In the genomic region with DNA sequence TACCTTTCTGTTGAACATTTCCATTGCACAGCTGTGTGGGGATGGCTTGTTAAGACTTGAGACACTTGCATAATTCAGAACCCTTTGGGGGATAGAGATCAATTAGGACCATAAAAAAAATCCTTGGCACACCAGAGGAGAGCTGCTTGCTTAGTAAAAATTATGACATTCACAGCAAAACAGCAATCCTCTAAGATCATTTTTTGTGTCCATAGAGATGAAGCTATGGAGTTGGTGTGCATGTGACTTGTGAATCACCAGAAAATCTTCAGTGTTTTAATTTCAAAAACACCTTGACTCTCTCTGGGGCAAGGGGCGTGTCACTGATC, we compare ENCODE assay signal across 22 cellular contexts. TPM values are rescaled to one million over a fixed set of nuclear protein-coding genes. Genes with fewer than 3 reads are reported as not detected.
DNase-seq lines count a peak whose midpoint lies in the region; ATAC-seq and TF ChIP-seq lines count a peak whose summit lies in the region.
"Had no signal": no experiment of that assay in that cellular context is flagged by ENCODE, and none has a peak within 500 bp of the region (broad histone marks: within the 10 kb centered on the region; RNA-seq: fewer than 3 reads in every experiment).

No MANE protein-coding gene starts in this region.

- TF ChIP-seq POLR2A in upper lobe of left lung (IDR thresholded peaks at IDR 0.05): no peak

- DNase-seq in brain microvascular endothelial cell (no peak), fibroblast of lung (ENCODE audit: low read depth in 2 of 2) (peak in 1 of 2 donors; percentile 53), osteoblast (ENCODE audit: insufficient read length, low spot score, missing footprints) (no peak), upper lobe of left lung (no peak), T-helper 17 cell (no peak)
- no peak for DNase-seq in activated effector memory CD4-positive, alpha-beta T cell treated with anti-CD3 and anti-CD28 coated beads, Interleukin-2, amount 50 U/mL, for 16 hours
- DNase-seq: activated CD4-positive, alpha-beta T cell treated with anti-CD3 and anti-CD28 coated beads for 48 hours; activated naive CD8-positive, alpha-beta T cell treated with anti-CD3 and anti-CD28 coated beads for 36 hours; activated T-cell treated with anti-CD3 and anti-CD28 coated beads for 4 hours; immature natural killer cell; MV-4-11; NCI-H2029 treated with DMSO at 0.1 percent for 48 hours; NCI-H526 treated with DMSO at 0.1 percent for 48 hours; OCI-M1 had no signal

- H2AFZ ChIP-seq in fibroblast of lung (ENCODE audit: low read length) (no peak overlapping the region), osteoblast (ENCODE audit: low read length) (no peak overlapping the region)

- no peaks in the 10 kb centered on the region for H3K4me1 Mint-ChIP-seq in T-helper 17 cell
- H3K4me1 Mint-ChIP-seq: activated naive CD8-positive, alpha-beta T cell treated with anti-CD3 and anti-CD28 coated beads for 36 hours; immature natural killer cell; memory B cell had no signal

- in situ Hi-C loops in brain microvascular endothelial cell (cut with HindIII; ENCODE audit: low pct_ligation_motif_present, low sequenced_read_pairs): no loop called here

- H3K9me3 ChIP-seq in fibroblast of lung (ENCODE audit: control insufficient read depth, insufficient read depth, low read depth, low read length): no peaks in the 10 kb centered on the region
- H3K9me3 ChIP-seq in osteoblast (ENCODE audit: low read depth, low read length): no peaks in the 10 kb centered on the region
- no peaks in the 10 kb centered on the region for H3K9me3 ChIP-seq in upper lobe of left lung
- no peaks in the 10 kb centered on the region for H3K9me3 ChIP-seq in T-helper 17 cell (ENCODE audit: control insufficient read depth, low read length, poor library complexity, severe bottlenecking)
- H3K9me3 ChIP-seq: BLaER1 treated with 17β-estradiol and CSF1 and Interleukin-3, amounts not matched to agents 10 nM and 100 nM; testis had no signal

- peak overlapping the region; percentile 89 for H3K27ac ChIP-seq in brain microvascular endothelial cell
- H3K27ac ChIP-seq in fibroblast of lung (ENCODE audit: insufficient read depth, low read length): peak overlapping the region; percentile 31
- peak overlapping the region; percentile 96 for H3K27ac ChIP-seq in osteoblast (ENCODE audit: low read depth, low read length)
- H3K27ac ChIP-seq in upper lobe of left lung: peak overlapping the region in 3 of 4 donors; percentile 10 to 72 (median 64)
- H3K27ac ChIP-seq: BLaER1 treated with 17β-estradiol and CSF1 and Interleukin-3, amounts not matched to agents 10 nM and 100 nM; SK-N-MC; testis had no signal

- 88 to 89% methylated on average over 1 of the region's 1 CpG for WGBS in upper lobe of left lung, 2 donors

- no peak overlapping the region for H3K9ac ChIP-seq in fibroblast of lung (ENCODE audit: insufficient read depth, low read length)
- H3K9ac ChIP-seq: BLaER1 treated with 17β-estradiol and CSF1 and Interleukin-3, amounts not matched to agents 10 nM and 100 nM had no signal

- peaks cover 10% of the 10 kb centered on the region for H3K27me3 Mint-ChIP-seq in T-helper 17 cell

- no peak for TF ChIP-seq CTCF in brain microvascular endothelial cell (IDR thresholded peaks at IDR 0.05; ENCODE audit: low read depth, low read length, missing control alignments)
- no peak for TF ChIP-seq CTCF in fibroblast of lung (conservative IDR thresholded peaks at IDR 0.05 in 1 of 2, IDR thresholded peaks at IDR 0.05 in 1 of 2; ENCODE audit: low read depth in 1 of 2, low read length in 2 of 2)
- no peak for TF ChIP-seq CTCF in osteoblast (IDR thresholded peaks at IDR 0.05; ENCODE audit: extremely low read depth, low read depth, low read length)
- TF ChIP-seq CTCF in upper lobe of left lung (IDR thresholded peaks at IDR 0.05): no peak

- no peak for TF ChIP-seq EP300 in upper lobe of left lung (IDR thresholded peaks at IDR 0.05)

- H4K20me1 ChIP-seq in fibroblast of lung (ENCODE audit: control insufficient read depth, extremely low read depth, insufficient read depth, low read length) (no peaks in the 10 kb centered on the region), osteoblast (ENCODE audit: insufficient read depth, low read length) (peaks cover 20% of the 10 kb centered on the region)
- H4K20me1 ChIP-seq: BLaER1 treated with 17β-estradiol and CSF1 and Interleukin-3, amounts not matched to agents 10 nM and 100 nM had no signal

- H3K4me2 ChIP-seq in fibroblast of lung (ENCODE audit: extremely low read depth, insufficient read depth, low read length) (peak overlapping the region; percentile 0), osteoblast (ENCODE audit: insufficient read depth, low read length) (peak overlapping the region; percentile 98)

- peaks cover 26% of the 10 kb centered on the region for H3K4me1 ChIP-seq in fibroblast of lung (ENCODE audit: control insufficient read depth, extremely low read depth, insufficient read depth, low read length)
- H3K4me1 ChIP-seq in osteoblast (ENCODE audit: insufficient read depth, low read length): peaks cover 95% of the 10 kb centered on the region
- H3K4me1 ChIP-seq in upper lobe of left lung: peaks cover 0 to 15% (median 8%) of the 10 kb centered on the region in 4 donors
- H3K4me1 ChIP-seq: testis had no signal

- H3K36me3 ChIP-seq in brain microvascular endothelial cell (replicated peaks): peaks cover 15% of the 10 kb centered on the region
- H3K36me3 ChIP-seq in fibroblast of lung (ENCODE audit: control insufficient read depth, insufficient read depth, low read length): no peaks in the 10 kb centered on the region
- H3K36me3 ChIP-seq in osteoblast (ENCODE audit: insufficient read depth, low read length): peaks cover 56% of the 10 kb centered on the region
- H3K36me3 ChIP-seq in upper lobe of left lung: no peaks in the 10 kb centered on the region
- H3K36me3 ChIP-seq: BLaER1 treated with 17β-estradiol and CSF1 and Interleukin-3, amounts not matched to agents 10 nM and 100 nM had no signal

- H3K36me3 Mint-ChIP-seq in T-helper 17 cell (ENCODE audit: low read depth): no peaks in the 10 kb centered on the region
- H3K36me3 Mint-ChIP-seq: activated naive CD8-positive, alpha-beta T cell treated with anti-CD3 and anti-CD28 coated beads for 36 hours; immature natural killer cell; memory B cell had no signal

- no peak overlapping the region for H3K27ac Mint-ChIP-seq in T-helper 17 cell
- H3K27ac Mint-ChIP-seq: activated naive CD8-positive, alpha-beta T cell treated with anti-CD3 and anti-CD28 coated beads for 36 hours; endodermal cell; immature natural killer cell; memory B cell had no signal

- H3K4me3 ChIP-seq in brain microvascular endothelial cell (ENCODE audit: low read depth, low read length) (no peak overlapping the region), fibroblast of lung (replicated peaks in 1 of 4; ENCODE audit: control extremely low read depth in 1 of 4, insufficient read depth in 1 of 4, low read depth in 3 of 4, low read length in 4 of 4) (no peak overlapping the region), osteoblast (ENCODE audit: insufficient read depth, low read length) (no peak overlapping the region), upper lobe of left lung (no peak overlapping the region)
- H3K4me3 ChIP-seq: BLaER1 treated with 17β-estradiol and CSF1 and Interleukin-3, amounts not matched to agents 10 nM and 100 nM; SK-N-MC; testis had no signal

- H3K79me2 ChIP-seq in fibroblast of lung (ENCODE audit: control insufficient read depth, insufficient read depth, low read length) (peaks cover 30% of the 10 kb centered on the region), osteoblast (ENCODE audit: insufficient read depth, low read length) (peaks cover 98% of the 10 kb centered on the region)

- no peak overlapping the region for H3K4me3 Mint-ChIP-seq in T-helper 17 cell
- H3K4me3 Mint-ChIP-seq: activated naive CD8-positive, alpha-beta T cell treated with anti-CD3 and anti-CD28 coated beads for 36 hours; endodermal cell; immature natural killer cell; memory B cell; nephron had no signal

- no peaks in the 10 kb centered on the region for H3K27me3 ChIP-seq in brain microvascular endothelial cell (replicated peaks)
- H3K27me3 ChIP-seq in fibroblast of lung (ENCODE audit: control insufficient read depth, insufficient read depth, low read length): no peaks in the 10 kb centered on the region
- H3K27me3 ChIP-seq in osteoblast (ENCODE audit: insufficient read depth, low read length): no peaks in the 10 kb centered on the region
- no peaks in the 10 kb centered on the region for H3K27me3 ChIP-seq in upper lobe of left lung
- H3K27me3 ChIP-seq: testis had no signal

- ATAC-seq in upper lobe of left lung (ENCODE audit: low FRiP score in 2 of 2) (peak in 1 of 2 donors; percentile 70), HG03521 (IDR thresholded peaks at IDR 0.05; ENCODE audit: unreplicated experiment) (no peak), T-helper 17 cell (no peak), HG03460 (IDR thresholded peaks at IDR 0.05; ENCODE audit: unreplicated experiment) (no peak)

RNA-seq across cellular contexts. Expression of gene COL8A1, which starts 7.7 kb away (rescaled TPM):
- total RNA-seq in fibroblast of lung: 24.7 and 85.4 TPM in 2 replicates
- polyA plus RNA-seq in fibroblast of lung: 108 and 215 TPM in 2 replicates
- polyA plus RNA-seq in fibroblast of lung (2012): 53.2 and 144 TPM in 2 replicates
- 79.6 and 257 TPM in 2 replicates for polyA minus RNA-seq in fibroblast of lung (ENCODE audit: low replicate concordance)
- total RNA-seq in osteoblast: 311 and 720 TPM in 2 replicates
- 100 to 1,000 TPM in 3 of 6 donors, 10 to 100 TPM in 3; 22.0 to 209 (median 115) TPM for total RNA-seq in upper lobe of left lung
- total RNA-seq in T-helper 17 cell: not detected
- total RNA-seq: activated naive CD8-positive, alpha-beta T cell treated with anti-CD3 and anti-CD28 coated beads for 36 hours had no signal
- polyA plus RNA-seq: immature natural killer cell had no signal

Comparison
In these comparisons a context has a peak if more than half of its experiments do, and no peak if none do; other contexts are left out.
1. H3K27ac ChIP-seq: peak in every context shown above with its lines; median percentile 96 in osteoblast; 89 in brain microvascular endothelial cell; 64 in upper lobe of left lung; 31 in fibroblast of lung.
2. RNA of gene COL8A1, which starts 7.7 kb away (total RNA-seq): 311 to 720 TPM in osteoblast, 22.0 to 209 TPM in upper lobe of left lung and 24.7 to 85.4 TPM in fibroblast of lung; not detected in T-helper 17 cell; every median in the first group is over 10 times any median in the second.